ENCODE assay signal across 20 cellular contexts in genomic region chr5:93793159-93793781, GRCh38.
"Had no signal": no experiment of that assay in that cellular context is flagged by ENCODE, and none has a peak within 500 bp of the region (broad histone marks: within the 10 kb centered on the region; RNA-seq: fewer than 3 reads in every experiment).

No MANE protein-coding gene starts in this region.

- H3K4me3 ChIP-seq: coronary artery, esophagus muscularis mucosa, lung, skin epidermis, stomach, thoracic aorta, uterus had no signal

- DNase-seq: effector CD4-positive, alpha-beta T cell; endodermal cell; foreskin fibroblast; immature natural killer cell; left colon; left ventricle myocardium superior; mesendoderm; naive thymus-derived CD4-positive, alpha-beta T cell; posterior cingulate gyrus; stimulated activated naive CD4-positive, alpha-beta T cell; stomach; substantia nigra; uterus had no signal

- H3K27me3 Mint-ChIP-seq: naive thymus-derived CD4-positive, alpha-beta T cell had no signal

- H3K27me3 ChIP-seq: esophagus muscularis mucosa, stomach, uterus had no signal

- H3K9me3 Mint-ChIP-seq: endodermal cell; immature natural killer cell; naive thymus-derived CD4-positive, alpha-beta T cell; type B pancreatic cell had no signal

- H3K27ac ChIP-seq: coronary artery, esophagus muscularis mucosa, skin epidermis, stomach, thoracic aorta, uterus had no signal

- H3K36me3 ChIP-seq: thoracic aorta, uterus had no signal

- H3K27ac Mint-ChIP-seq: endodermal cell, type B pancreatic cell had no signal

- H3K9me3 ChIP-seq: esophagus muscularis mucosa, stomach, thoracic aorta, uterus had no signal

- H3K4me3 Mint-ChIP-seq: endodermal cell; immature natural killer cell; naive thymus-derived CD4-positive, alpha-beta T cell; neural crest cell; type B pancreatic cell had no signal

- H3K4me1 ChIP-seq: uterus had no signal
